Comparison of ENCODE assay signal across 8 cellular contexts in the genomic region with DNA sequence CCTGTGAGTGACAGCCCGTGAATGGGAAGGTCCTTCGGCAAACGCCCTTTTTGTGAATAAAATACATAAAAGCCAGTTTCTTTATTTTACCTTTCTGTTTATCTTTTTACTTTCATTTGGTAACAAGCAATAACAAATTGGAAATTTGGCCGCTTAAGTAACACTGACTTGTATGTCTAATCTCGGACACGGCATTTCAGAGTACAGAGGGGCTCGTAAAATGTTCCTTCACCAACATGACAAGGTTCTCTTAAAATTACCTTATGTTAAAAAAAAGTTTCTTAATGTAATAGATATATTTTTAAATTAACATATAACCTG. TPM values are rescaled to one million over a fixed set of nuclear protein-coding genes. Genes with fewer than 3 reads are reported as not detected.
A peak's percentile ranks its signal among the peaks of the same experiment; 100 is the strongest.
DNase-seq lines count a peak whose midpoint lies in the region; ATAC-seq and TF ChIP-seq lines count a peak whose summit lies in the region.

No MANE protein-coding gene starts in this region.

- H3K4me2 ChIP-seq in DND-41 (ENCODE audit: insufficient read depth, low read length), result peak overlapping the region; percentile 70
- peak overlapping the region; percentile 97 for H3K4me2 ChIP-seq in MM.1S (ENCODE audit: low read depth, low read length)

- no peak for TF ChIP-seq CTCF in DND-41 (IDR thresholded peaks at IDR 0.05; ENCODE audit: borderline replicate concordance, extremely low read depth, low read length, poor library complexity, severe bottlenecking)
- TF ChIP-seq CTCF in MM.1S (IDR thresholded peaks at IDR 0.05; ENCODE audit: low read length), result no peak
- no peak for TF ChIP-seq CTCF in endodermal cell (conservative IDR thresholded peaks at IDR 0.05)
- no peak for TF ChIP-seq CTCF in ovary (IDR thresholded peaks at IDR 0.05)

- H3K9me3 ChIP-seq in DND-41 (ENCODE audit: insufficient read depth, low read length, severe bottlenecking) (peaks cover 17% of the 10 kb centered on the region), MM.1S (replicated peaks; ENCODE audit: insufficient read depth, low read length) (no peaks in the 10 kb centered on the region), endodermal cell (ENCODE audit: control insufficient read depth, low read length) (peaks cover 31% of the 10 kb centered on the region), ovary (peaks cover 0 to 4% of the 10 kb centered on the region in 2 donors)

- peaks cover 17% of the 10 kb centered on the region for H3K36me3 Mint-ChIP-seq in endodermal cell (ENCODE audit: low read depth)

- TF ChIP-seq EP300 in ovary (IDR thresholded peaks at IDR 0.05), result no peak

- H3K4me3 ChIP-seq in DND-41 (ENCODE audit: low read depth in 1 of 2, low read length in 2 of 2) (peak overlapping the region; percentile 27 to 63), MM.1S (ENCODE audit: low read length) (peak overlapping the region; percentile 81), endodermal cell (ENCODE audit: low read length) (peak overlapping the region; percentile 84), ovary (peak overlapping the region; percentile 57)

- no peaks in the 10 kb centered on the region for H3K27me3 ChIP-seq in DND-41 (ENCODE audit: insufficient read depth, low read length, poor library complexity)
- no peaks in the 10 kb centered on the region for H3K27me3 ChIP-seq in MM.1S (replicated peaks; ENCODE audit: insufficient read depth, low read length)
- H3K27me3 ChIP-seq in endodermal cell (ENCODE audit: control insufficient read depth, insufficient read depth, low read length, poor library complexity, severe bottlenecking), result no peaks in the 10 kb centered on the region
- H3K27me3 ChIP-seq in ovary, result no peaks in the 10 kb centered on the region

- H3K4me1 ChIP-seq in DND-41 (ENCODE audit: insufficient read depth, low read length), result peaks cover 37% of the 10 kb centered on the region
- peaks cover 13% of the 10 kb centered on the region for H3K4me1 ChIP-seq in MM.1S (ENCODE audit: low read length)
- H3K4me1 ChIP-seq in endodermal cell (ENCODE audit: control insufficient read depth, insufficient read depth, low read length), result peaks cover 8% of the 10 kb centered on the region
- H3K4me1 ChIP-seq in ovary (ENCODE audit: insufficient read depth), result peaks cover 1% of the 10 kb centered on the region

- DNase-seq in DND-41 (no peak), MM.1S (no peak), endodermal cell (no peak), ovary (no peak), kidney glomerular epithelial cell (lab: John Stamatoyannopoulos, UW) (no peak), SIG-M5 treated with dmso at 0.1 percent for 504 hours (lab: John Stamatoyannopoulos, UW; ENCODE audit: unreplicated experiment) (no peak), iPS-NIHi7 (ENCODE audit: extremely low spot score) (no peak)

- WGBS in endodermal cell (ENCODE audit: insufficient coverage in 1 of 2, insufficient read length in 1 of 2), 2 experiments, result 19 to 44% methylated on average over 3 to 7 of the region's 7 CpGs
- 3 to 6% (median 4%) methylated on average over 7 of the region's 7 CpGs for WGBS in ovary, 3 donors

- ATAC-seq in DND-41 (ENCODE audit: insufficient read depth, low read depth) (no peak), HG02642 (IDR thresholded peaks at IDR 0.05; ENCODE audit: poor library complexity, unreplicated experiment) (no peak)

- no peaks in the 10 kb centered on the region for H3K9me2 ChIP-seq in MM.1S (replicated peaks; ENCODE audit: insufficient read depth, low read length)

- H3K4me3 Mint-ChIP-seq in endodermal cell, result peak overlapping the region; percentile 73

- peak overlapping the region; percentile 71 for H3K9ac ChIP-seq in DND-41 (ENCODE audit: low read depth, low read length)
- peak overlapping the region; percentile 91 for H3K9ac ChIP-seq in MM.1S (ENCODE audit: low read length)
- H3K9ac ChIP-seq in endodermal cell (ENCODE audit: extremely low read depth, low read length, poor library complexity, severe bottlenecking), result peak overlapping the region; percentile 49

- peak overlapping the region; percentile 76 for H3K27ac Mint-ChIP-seq in endodermal cell

- H2AFZ ChIP-seq in DND-41 (ENCODE audit: low read depth, low read length), result peak overlapping the region; percentile 65
- H2AFZ ChIP-seq in MM.1S (ENCODE audit: low read length), result peak overlapping the region; percentile 80

- H3K9me3 Mint-ChIP-seq in endodermal cell, result peaks cover 29% of the 10 kb centered on the region

- H3K36me3 ChIP-seq in DND-41 (ENCODE audit: insufficient read depth, low read length) (peaks cover 6% of the 10 kb centered on the region), MM.1S (replicated peaks; ENCODE audit: insufficient read depth, low read length) (no peaks in the 10 kb centered on the region), endodermal cell (ENCODE audit: control insufficient read depth, insufficient read depth, low read length) (no peaks in the 10 kb centered on the region), ovary (no peaks in the 10 kb centered on the region)

- peaks cover 3% of the 10 kb centered on the region for H3K27me3 Mint-ChIP-seq in endodermal cell (ENCODE audit: insufficient read depth)

- peaks cover 13% of the 10 kb centered on the region; the same call in 1 of the 2 replicates for H3F3A ChIP-seq in MM.1S (ENCODE audit: insufficient read depth, low read length)

- peaks cover 20% of the 10 kb centered on the region for H3K4me1 Mint-ChIP-seq in endodermal cell

- H3K27ac ChIP-seq in DND-41 (ENCODE audit: low read length), result peak overlapping the region; percentile 94
- peak overlapping the region; percentile 83 for H3K27ac ChIP-seq in MM.1S (ENCODE audit: low read length)
- H3K27ac ChIP-seq in endodermal cell (ENCODE audit: low read depth, low read length), result peak overlapping the region; percentile 79
- H3K27ac ChIP-seq in ovary, result peak overlapping the region; percentile 97

- intact Hi-C loops in ovary (cut with DNase I), result loop anchor here in 1 of 4 donors (10.0 kb wide), 1 partner anchor 110 kb away; a partner anchor contains a TSS

- H3K79me2 ChIP-seq in DND-41 (ENCODE audit: insufficient read depth, low read length) (peaks cover 58% of the 10 kb centered on the region), MM.1S (ENCODE audit: low read length) (peaks cover 5% of the 10 kb centered on the region; the same call in 1 of the 2 replicates)

- no peak for TF ChIP-seq POLR2A in ovary (IDR thresholded peaks at IDR 0.05)

- H4K20me1 ChIP-seq in DND-41 (ENCODE audit: insufficient read depth, low read length), result no peaks in the 10 kb centered on the region
- H4K20me1 ChIP-seq in MM.1S (ENCODE audit: insufficient read depth, low read length), result no peaks in the 10 kb centered on the region

RNA-seq across cellular contexts. Expression of a gene that starts 0.6 kb away (rescaled TPM):
- total RNA-seq in endodermal cell, result 10 to 100 TPM in 1 of 2 donors, 1 to 10 TPM in 1; 7.2 to 11.3 TPM
- 3.6 TPM for polyA plus RNA-seq in endodermal cell (2013, experiment 1 of 2)
- polyA plus RNA-seq in endodermal cell (2013, experiment 2 of 2), result 2.5 TPM
- 1 to 10 TPM; 2.8 to 6.4 (median 4.5) TPM for total RNA-seq in ovary
- 1 to 10 TPM; 1.4 to 5.8 TPM for polyA plus RNA-seq in ovary
